ENCODE assay signal across 16 cellular contexts in genomic region chr2:217705461-217705860, GRCh38.
A peak's percentile ranks its signal among the peaks of the same experiment; 100 is the strongest.
DNase-seq lines count a peak whose midpoint lies in the region; ATAC-seq and TF ChIP-seq lines count a peak whose summit lies in the region.
"Had no signal": no experiment of that assay in that cellular context is flagged by ENCODE, and none has a peak within 500 bp of the region (broad histone marks: within the 10 kb centered on the region; RNA-seq: fewer than 3 reads in every experiment).

No MANE protein-coding gene starts in this region.

- peaks cover 5 to 14% of the 10 kb centered on the region in 2 donors for H3K4me1 ChIP-seq in ascending aorta
- H3K4me1 ChIP-seq in suprapubic skin = peaks cover 55% of the 10 kb centered on the region
- peaks cover 8 to 27% of the 10 kb centered on the region in 2 donors for H3K4me1 ChIP-seq in thyroid gland

- TF ChIP-seq EP300 in suprapubic skin (IDR thresholded peaks at IDR 0.05) = no peak

- DNase-seq in ELR (ENCODE audit: low read depth) (peak; percentile 13), ascending aorta (ENCODE audit: low spot score in 2 of 2) (no peak), islet precursor cell (peak; percentile 5), suprapubic skin (ENCODE audit: low spot score in 2 of 2) (no peak), Right ventricle myocardium superior (no peak), T-helper 9 cell (no peak), thyroid gland (no peak)
- DNase-seq: CD8-positive, alpha-beta T cell; COR-L47; DMS153; DND-41; GF-D8; H7 had no signal

- H3K36me3 ChIP-seq in ascending aorta = peaks cover 5 to 9% of the 10 kb centered on the region in 2 donors
- no peaks in the 10 kb centered on the region for H3K36me3 ChIP-seq in suprapubic skin
- no peaks in the 10 kb centered on the region for H3K36me3 ChIP-seq in thyroid gland

- no peak for TF ChIP-seq CTCF in ascending aorta (IDR thresholded peaks at IDR 0.05)
- no peak for TF ChIP-seq CTCF in suprapubic skin (IDR thresholded peaks at IDR 0.05)
- TF ChIP-seq CTCF in thyroid gland (IDR thresholded peaks at IDR 0.05) = no peak

- H3K4me3 ChIP-seq in ascending aorta (no peak overlapping the region), suprapubic skin (no peak overlapping the region), thyroid gland (replicated peaks in 1 of 3) (no peak overlapping the region)
- H3K4me3 ChIP-seq: GM23338 had no signal

- TF ChIP-seq POLR2A in suprapubic skin (IDR thresholded peaks at IDR 0.05) (no peak), thyroid gland (IDR thresholded peaks at IDR 0.05) (no peak)

- H3K27me3 ChIP-seq in ascending aorta = no peaks in the 10 kb centered on the region
- no peaks in the 10 kb centered on the region for H3K27me3 ChIP-seq in suprapubic skin
- no peaks in the 10 kb centered on the region for H3K27me3 ChIP-seq in thyroid gland

- peak overlapping the region; percentile 17 to 71 for H3K27ac ChIP-seq in ascending aorta
- peak overlapping the region; percentile 86 for H3K27ac ChIP-seq in suprapubic skin
- no peak overlapping the region for H3K27ac ChIP-seq in thyroid gland
- H3K27ac ChIP-seq: 22Rv1, HL-60 had no signal

- no peak for ATAC-seq in Right ventricle myocardium superior (ENCODE audit: poor library complexity)
- ATAC-seq: CD8-positive, alpha-beta T cell; GM23338 had no signal

- H3K9me3 ChIP-seq in ascending aorta (no peaks in the 10 kb centered on the region), suprapubic skin (no peaks in the 10 kb centered on the region), thyroid gland (no peaks in the 10 kb centered on the region)

- 65% methylated on average over 3 of the region's 3 CpGs for WGBS in suprapubic skin
- WGBS in thyroid gland, 2 donors = 65 to 93% methylated on average over 3 of the region's 3 CpGs

- intact Hi-C loops in ascending aorta (cut with DNase I) (no loop called here), Right ventricle myocardium superior (cut with DNase I) (no loop called here), thyroid gland (cut with DNase I) (no loop called here)

Comparison
In these comparisons a context has a peak if more than half of its experiments do, and no peak if none do; other contexts are left out.
1. DNase-seq: peak in ELR (single experiment) and islet precursor cell (single experiment); none in ascending aorta (0 of 2), suprapubic skin (0 of 2), Right ventricle myocardium superior (single experiment), T-helper 9 cell (single experiment) and thyroid gland (0 of 2).
2. H3K27ac ChIP-seq: peak in ascending aorta (2 of 2) and suprapubic skin (single experiment); none in thyroid gland (0 of 3).